Comparison of ENCODE assay signal across 28 cellular contexts in the genomic region with DNA sequence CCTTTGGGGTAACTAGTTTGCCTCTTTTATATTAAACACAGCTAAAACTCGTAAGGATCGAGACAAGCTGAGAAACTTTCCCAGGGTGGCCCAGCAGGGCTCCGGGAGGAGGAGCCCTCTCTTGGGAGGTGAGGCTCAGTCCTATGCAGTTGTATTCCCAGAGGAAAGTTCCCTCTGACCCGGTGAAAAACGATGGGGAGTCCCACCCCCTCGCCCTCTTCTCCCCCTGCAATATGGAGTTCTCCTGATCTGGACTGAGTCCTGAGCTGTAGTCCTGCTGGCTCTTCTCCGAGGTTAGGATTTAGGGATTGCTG. TPM values are rescaled to one million over a fixed set of nuclear protein-coding genes. Genes with fewer than 3 reads are reported as not detected.
DNase-seq lines count a peak whose midpoint lies in the region; ATAC-seq and TF ChIP-seq lines count a peak whose summit lies in the region.
"Had no signal": no experiment of that assay in that cellular context is flagged by ENCODE, and none has a peak within 500 bp of the region (broad histone marks: within the 10 kb centered on the region; RNA-seq: fewer than 3 reads in every experiment).

No MANE protein-coding gene starts in this region.

- no peaks in the 10 kb centered on the region for H3K4me1 Mint-ChIP-seq in CD4-positive, alpha-beta T cell (ENCODE audit: low read depth)
- H3K4me1 Mint-ChIP-seq: activated CD4-positive, alpha-beta memory T cell treated with anti-CD3 and anti-CD28 coated beads, Interleukin-2, amount 10 ng/mL, durations not matched to agents 7 days and 5 days had no signal

- H3K27ac ChIP-seq in angular gyrus (ENCODE audit: low read depth, low read length): peak overlapping the region; percentile 32
- H3K27ac ChIP-seq in sigmoid colon: no peak overlapping the region
- H3K27ac ChIP-seq in thyroid gland: no peak overlapping the region
- no peak overlapping the region for H3K27ac ChIP-seq in CD4-positive, alpha-beta T cell (ENCODE audit: low read depth, low read length)
- no peak overlapping the region for H3K27ac ChIP-seq in body of pancreas
- H3K27ac ChIP-seq: cardiac muscle cell, epithelial cell of prostate, prostate gland had no signal

- intact Hi-C loops in head of caudate nucleus (cut with DNase I): loop anchor here (10.0 kb wide), 1 partner anchor 93 kb away; no protein-coding TSS in a partner anchor
- intact Hi-C loops in sigmoid colon (cut with DNase I): no loop called here
- intact Hi-C loops in thyroid gland (cut with DNase I): no loop called here
- intact Hi-C loops in CD4-positive, alpha-beta T cell (cut with DNase I, micrococcal nuclease): no loop called here
- intact Hi-C loops in body of pancreas (cut with DNase I): no loop called here

- no peaks in the 10 kb centered on the region for H3K9me3 Mint-ChIP-seq in CD4-positive, alpha-beta T cell
- H3K9me3 Mint-ChIP-seq: activated CD4-positive, alpha-beta memory T cell treated with anti-CD3 and anti-CD28 coated beads, Interleukin-2, amount 10 ng/mL, durations not matched to agents 7 days and 5 days; neural crest cell; type B pancreatic cell had no signal

- CTCF ChIA-PET in CD4-positive, alpha-beta T cell (lab: Charles Lee): no interaction called here

- no peaks in the 10 kb centered on the region for H3K36me3 ChIP-seq in ES-I3 (ENCODE audit: insufficient read depth, low read length)
- no peaks in the 10 kb centered on the region for H3K36me3 ChIP-seq in sigmoid colon
- no peaks in the 10 kb centered on the region for H3K36me3 ChIP-seq in thyroid gland
- H3K36me3 ChIP-seq in body of pancreas (replicated peaks in 1 of 2; ENCODE audit: insufficient read depth in 1 of 2, low read depth in 2 of 2): no peaks in the 10 kb centered on the region
- H3K36me3 ChIP-seq: BE2C, cardiac muscle cell, prostate gland had no signal

- POLR2A ChIA-PET in CD4-positive, alpha-beta T cell (lab: Charles Lee): no interaction called here

- H3K36me3 Mint-ChIP-seq in CD4-positive, alpha-beta T cell (ENCODE audit: low read depth): no peaks in the 10 kb centered on the region
- H3K36me3 Mint-ChIP-seq: type B pancreatic cell had no signal

- no peak overlapping the region for H3K4me3 Mint-ChIP-seq in CD4-positive, alpha-beta T cell
- H3K4me3 Mint-ChIP-seq: activated CD4-positive, alpha-beta memory T cell treated with anti-CD3 and anti-CD28 coated beads, Interleukin-2, amount 10 ng/mL, durations not matched to agents 7 days and 5 days; neural crest cell; type B pancreatic cell had no signal

- 13 to 19% methylated on average over 7 of the region's 7 CpGs for WGBS in sigmoid colon, 2 donors
- 19 to 22% methylated on average over 7 of the region's 7 CpGs for WGBS in thyroid gland, 2 donors
- WGBS in body of pancreas, 2 donors: 15% methylated on average over 7 of the region's 7 CpGs

- H3K27me3 Mint-ChIP-seq in CD4-positive, alpha-beta T cell: peaks cover 10% of the 10 kb centered on the region
- H3K27me3 Mint-ChIP-seq: activated CD4-positive, alpha-beta memory T cell treated with anti-CD3 and anti-CD28 coated beads, Interleukin-2, amount 10 ng/mL, durations not matched to agents 7 days and 5 days had no signal

- ATAC-seq in HG02678 (IDR thresholded peaks at IDR 0.05; ENCODE audit: unreplicated experiment): no peak
- ATAC-seq in CD4-positive, alpha-beta T cell (ENCODE audit: poor library complexity): no peak
- ATAC-seq in body of pancreas: no peak
- ATAC-seq: SK-N-SH treated with all-trans-retinoic acid at 6 μM for 48 hours; stimulated activated naive CD8-positive, alpha-beta T cell treated with anti-CD3 and anti-CD28 coated beads, Interleukin-15, Interleukin-2, amounts not matched to agents 100 U/mL and 50 U/mL, for 24 hours had no signal

- H3K4me3 ChIP-seq in sigmoid colon: peak overlapping the region in 3 of 4 donors; percentile 39 to 45 (median 44)
- H3K4me3 ChIP-seq in thyroid gland (replicated peaks in 1 of 3): no peak overlapping the region
- no peak overlapping the region for H3K4me3 ChIP-seq in body of pancreas
- H3K4me3 ChIP-seq: cardiac muscle cell, prostate gland had no signal

- peaks cover 33% of the 10 kb centered on the region for H3K4me1 ChIP-seq in ES-I3 (ENCODE audit: insufficient read depth, low read length)
- peaks cover 0 to 23% (median 13%) of the 10 kb centered on the region in 4 donors for H3K4me1 ChIP-seq in sigmoid colon
- H3K4me1 ChIP-seq in thyroid gland: peaks cover 8 to 16% of the 10 kb centered on the region in 2 donors
- H3K4me1 ChIP-seq in body of pancreas: peaks cover 22% of the 10 kb centered on the region
- H3K4me1 ChIP-seq: BE2C, prostate gland had no signal

- peak in 23 of 42 donors; percentile 25 to 59 (median 39) for DNase-seq in head of caudate nucleus
- DNase-seq in sigmoid colon: no peak
- DNase-seq in thyroid gland: no peak
- DNase-seq in CD4-positive, alpha-beta T cell: no peak
- DNase-seq in body of pancreas: no peak
- DNase-seq: activated CD4-positive, alpha-beta memory T cell treated with anti-CD3 and anti-CD28 coated beads, Interleukin-2, amount 10 ng/mL, durations not matched to agents 7 days and 5 days; activated CD4-positive, CD25-positive, alpha-beta regulatory T cell; activated gamma-delta T cell; BE2C; dermis blood vessel endothelial cell; foreskin fibroblast; Karpas-422; NCI-H1092 treated with DMSO at 0.1 percent for 48 hours; NCI-H2029 treated with DMSO at 0.1 percent for 48 hours; RPMI8226; stimulated activated CD4-positive, alpha-beta T cell treated with anti-CD3 and anti-CD28 coated beads, Interleukin-4, amount 100 ng/mL, for 24 hours; stimulated activated naive CD8-positive, alpha-beta T cell treated with anti-CD3 and anti-CD28 coated beads, Interleukin-15, Interleukin-2, amounts not matched to agents 100 U/mL and 50 U/mL, for 24 hours had no signal

- TF ChIP-seq POLR2A in sigmoid colon (IDR thresholded peaks at IDR 0.05) (no peak), thyroid gland (IDR thresholded peaks at IDR 0.05) (no peak), body of pancreas (IDR thresholded peaks at IDR 0.05) (no peak)

- no peak overlapping the region for H3K27ac Mint-ChIP-seq in CD4-positive, alpha-beta T cell
- H3K27ac Mint-ChIP-seq: activated CD4-positive, alpha-beta memory T cell treated with anti-CD3 and anti-CD28 coated beads, Interleukin-2, amount 10 ng/mL, durations not matched to agents 7 days and 5 days; type B pancreatic cell had no signal

- peaks cover 0 to 15% (median 0%) of the 10 kb centered on the region in 3 donors for H3K27me3 ChIP-seq in sigmoid colon
- peaks cover 4% of the 10 kb centered on the region for H3K27me3 ChIP-seq in thyroid gland
- H3K27me3 ChIP-seq in CD4-positive, alpha-beta T cell (ENCODE audit: control insufficient read depth, insufficient read depth, low read length): peaks cover 8% of the 10 kb centered on the region
- H3K27me3 ChIP-seq in body of pancreas: peaks cover 0 to 18% of the 10 kb centered on the region in 2 donors
- H3K27me3 ChIP-seq: BE2C had no signal

- H3K9ac ChIP-seq in ES-I3 (ENCODE audit: low read depth, low read length): peak overlapping the region; percentile 43; the same call in 1 of the 2 replicates

- no peaks in the 10 kb centered on the region for H3K9me3 ChIP-seq in ES-I3 (ENCODE audit: control insufficient read depth, insufficient read depth, low read length)
- no peaks in the 10 kb centered on the region for H3K9me3 ChIP-seq in sigmoid colon
- no peaks in the 10 kb centered on the region for H3K9me3 ChIP-seq in thyroid gland
- no peaks in the 10 kb centered on the region for H3K9me3 ChIP-seq in CD4-positive, alpha-beta T cell (ENCODE audit: control insufficient read depth, low read length)
- H3K9me3 ChIP-seq in body of pancreas: no peaks in the 10 kb centered on the region
- H3K9me3 ChIP-seq: BE2C, prostate gland had no signal

- no peak for TF ChIP-seq CTCF in sigmoid colon (IDR thresholded peaks at IDR 0.05)
- no peak for TF ChIP-seq CTCF in thyroid gland (IDR thresholded peaks at IDR 0.05)
- no peak for TF ChIP-seq CTCF in CD4-positive, alpha-beta T cell (IDR thresholded peaks at IDR 0.05)
- no peak for TF ChIP-seq CTCF in body of pancreas (IDR thresholded peaks at IDR 0.05)

- no peak for TF ChIP-seq EP300 in sigmoid colon (IDR thresholded peaks at IDR 0.05)

RNA-seq across cellular contexts. Expression of a gene that starts 1.3 kb away (rescaled TPM):
- total RNA-seq in sigmoid colon (10 to 100 TPM in 2 of 4 donors, 1 to 10 TPM in 2; 5.9 to 18.3 (median 10.4) TPM), thyroid gland (1 to 10 TPM in 1 of 4 donors, under 1 TPM in 2, not detected in 1; 0.78 to 1.1 (median 0.88) TPM), body of pancreas (1 to 10 TPM in 1 of 2 donors, under 1 TPM in 1; 0.26 to 3.6 TPM)
- 1 to 10 TPM in 1 of 3 donors, under 1 TPM in 1, not detected in 1; 0.96 to 1.8 TPM for polyA plus RNA-seq in sigmoid colon
- total RNA-seq in CD4-positive, alpha-beta T cell: not detected
- total RNA-seq: activated CD4-positive, alpha-beta memory T cell treated with anti-CD3 and anti-CD28 coated beads, Interleukin-2, amount 10 ng/mL, durations not matched to agents 7 days and 5 days; mononuclear cell; T-helper 2 cell treated with Interferon-gamma antibody and Interleukin-4, amounts not matched to agents 100 ng/mL and 5 ng/mL, for 36 hours had no signal

Comparison
In these comparisons a context has a peak if more than half of its experiments do, and no peak if none do; other contexts are left out.
1. DNase-seq: peak in head of caudate nucleus (23 of 42); none in sigmoid colon (single experiment), thyroid gland (0 of 2), CD4-positive, alpha-beta T cell (0 of 10) and body of pancreas (0 of 4).
2. H3K4me3 ChIP-seq: peak in sigmoid colon (3 of 4); none in thyroid gland (0 of 3) and body of pancreas (0 of 2).